ENCODE assay signal across 19 cellular contexts in genomic region chr6:159389695-159390094, GRCh38.
DNase-seq lines count a peak whose midpoint lies in the region; ATAC-seq and TF ChIP-seq lines count a peak whose summit lies in the region.
"Had no signal": no experiment of that assay in that cellular context is flagged by ENCODE, and none has a peak within 500 bp of the region (broad histone marks: within the 10 kb centered on the region; RNA-seq: fewer than 3 reads in every experiment).

No MANE protein-coding gene starts in this region.

- TF ChIP-seq CTCF in GM23338 (conservative IDR thresholded peaks at IDR 0.05; ENCODE audit: low read depth in 2 of 2) (no peak), right lobe of liver (IDR thresholded peaks at IDR 0.05) (no peak), natural killer cell (IDR thresholded peaks at IDR 0.05) (no peak)

- no peaks in the 10 kb centered on the region for H3K79me2 ChIP-seq in GM23338 (replicated peaks; ENCODE audit: insufficient read depth)

- ATAC-seq in GM23338 (no peak), left lobe of liver (peak; percentile 49), right lobe of liver (peak in 3 of 4 donors; percentile 68 to 74 (median 72)), sciatic nerve (peak; percentile 19), HG02623 (IDR thresholded peaks at IDR 0.05; ENCODE audit: unreplicated experiment) (no peak), natural killer cell (no peak)
- ATAC-seq: A549; CD8-positive, alpha-beta T cell had no signal

- 21% methylated on average over 3 of the region's 3 CpGs for WGBS in right lobe of liver (ENCODE audit: insufficient coverage, low coverage, low lambda C conversion rate, missing lambda C conversion rate)

- TF ChIP-seq POLR2A in right lobe of liver (IDR thresholded peaks at IDR 0.05), result no peak

- no peaks in the 10 kb centered on the region for H3K36me3 ChIP-seq in GM23338 (ENCODE audit: insufficient read depth)
- H3K36me3 ChIP-seq in right lobe of liver, result no peaks in the 10 kb centered on the region
- H3K36me3 ChIP-seq: BLaER1 treated with 17β-estradiol and CSF1 and Interleukin-3, amounts not matched to agents 10 nM and 100 nM had no signal

- DNase-seq in GM23338 (ENCODE audit: low spot score), result no peak
- DNase-seq in left lobe of liver (ENCODE audit: low spot score), result no peak
- no peak for DNase-seq in right lobe of liver
- no peak for DNase-seq in sciatic nerve (ENCODE audit: low spot score)
- DNase-seq in natural killer cell, result no peak
- no peak for DNase-seq in NCI-H526 (lab: John Stamatoyannopoulos, UW)
- DNase-seq: AML-193; Caco-2; Calu3; CD4-positive, alpha-beta T cell; CD8-positive, alpha-beta T cell; DMS79 treated with DMSO at 0.1 percent for 48 hours; GF-D8 had no signal

- H3K4me3 ChIP-seq in GM23338 (no peak overlapping the region), right lobe of liver (no peak overlapping the region)
- H3K4me3 ChIP-seq: A549; BLaER1 treated with 17β-estradiol and CSF1 and Interleukin-3, amounts not matched to agents 10 nM and 100 nM had no signal

- no peaks in the 10 kb centered on the region for H3F3A ChIP-seq in GM23338 (replicated peaks; ENCODE audit: low read depth)

- H3K36me3 Mint-ChIP-seq in GM23338 (ENCODE audit: low read depth) (peaks cover 3% of the 10 kb centered on the region; the same call in 1 of the 3 replicates), natural killer cell (no peaks in the 10 kb centered on the region)
- H3K36me3 Mint-ChIP-seq: CD8-positive, alpha-beta T cell had no signal

- H3K27ac ChIP-seq in GM23338 (ENCODE audit: low read depth) (no peak overlapping the region), right lobe of liver (no peak overlapping the region)
- H3K27ac ChIP-seq: 22Rv1; A549; BLaER1 treated with 17β-estradiol and CSF1 and Interleukin-3, amounts not matched to agents 10 nM and 100 nM; C4-2B had no signal

- H3K4me1 ChIP-seq in GM23338 (ENCODE audit: insufficient read depth), result no peaks in the 10 kb centered on the region
- H3K4me1 ChIP-seq in right lobe of liver, result peaks cover 0 to 9% (median 0%) of the 10 kb centered on the region in 4 donors
- H3K4me1 ChIP-seq: A549, Caco-2 had no signal

- H3K9me3 Mint-ChIP-seq in GM23338 (peaks cover 20% of the 10 kb centered on the region), natural killer cell (no peaks in the 10 kb centered on the region)
- H3K9me3 Mint-ChIP-seq: CD4-positive, alpha-beta T cell had no signal

- H4K20me1 ChIP-seq in GM23338 (replicated peaks; ENCODE audit: insufficient read depth), result no peaks in the 10 kb centered on the region
- H4K20me1 ChIP-seq: BLaER1 treated with 17β-estradiol and CSF1 and Interleukin-3, amounts not matched to agents 10 nM and 100 nM had no signal

- intact Hi-C loops in right lobe of liver (cut with DNase I), result no loop called here
- intact Hi-C loops in sciatic nerve (cut with DNase I), result no loop called here
- intact Hi-C loops in natural killer cell (cut with micrococcal nuclease), result no loop called here

- H3K27ac Mint-ChIP-seq in GM23338 (no peak overlapping the region), natural killer cell (no peak overlapping the region)
- H3K27ac Mint-ChIP-seq: B cell; CD4-positive, alpha-beta T cell; CD8-positive, alpha-beta T cell had no signal

- no peak overlapping the region for H3K4me3 Mint-ChIP-seq in GM23338
- no peak overlapping the region for H3K4me3 Mint-ChIP-seq in natural killer cell
- H3K4me3 Mint-ChIP-seq: B cell; CD4-positive, alpha-beta T cell; CD8-positive, alpha-beta T cell had no signal

- H3K9me3 ChIP-seq in right lobe of liver, result no peaks in the 10 kb centered on the region
- H3K9me3 ChIP-seq: A549, Caco-2 had no signal

- H3K4me2 ChIP-seq in GM23338, result no peak overlapping the region
- H3K4me2 ChIP-seq: A549; BLaER1 treated with 17β-estradiol and CSF1 and Interleukin-3, amounts not matched to agents 10 nM and 100 nM had no signal

- peak overlapping the region; percentile 54; the same call in 1 of the 2 replicates for H2AFZ ChIP-seq in GM23338

- H3K27me3 Mint-ChIP-seq in GM23338 (ENCODE audit: insufficient read depth, low read depth, poor library complexity) (no peaks in the 10 kb centered on the region), natural killer cell (ENCODE audit: low read depth in 2 of 2) (peaks cover 12 to 43% of the 10 kb centered on the region in 2 donors)

- H3K4me1 Mint-ChIP-seq in GM23338 (no peaks in the 10 kb centered on the region), natural killer cell (no peaks in the 10 kb centered on the region)
- H3K4me1 Mint-ChIP-seq: B cell had no signal

- no peaks in the 10 kb centered on the region for H3K9me2 ChIP-seq in GM23338 (ENCODE audit: insufficient read depth)

- H3K27me3 ChIP-seq in GM23338 (ENCODE audit: insufficient read depth) (no peaks in the 10 kb centered on the region), right lobe of liver (no peaks in the 10 kb centered on the region)
- H3K27me3 ChIP-seq: BLaER1 treated with 17β-estradiol and CSF1 and Interleukin-3, amounts not matched to agents 10 nM and 100 nM had no signal

TF ChIP-seq in GM23338, 12 proteins besides CTCF, POLR2A, EP300 and RAD21:
- TF ChIP-seq POLR2AphosphoS5 (IDR thresholded peaks at IDR 0.05; ENCODE audit: low read depth), result no peak
- TF ChIP-seq EZH2phosphoT487 (IDR thresholded peaks at IDR 0.05; ENCODE audit: unreplicated experiment), result no peak

Comparison
In these comparisons a context has a peak if more than half of its experiments do, and no peak if none do; other contexts are left out.
1. ATAC-seq: peak in left lobe of liver (single experiment), right lobe of liver (3 of 4) and sciatic nerve (single experiment); none in GM23338 (single experiment), HG02623 (single experiment) and natural killer cell (0 of 3).